ENCODE assay signal across 1 cellular context in genomic region chr6:41011673-41012072, GRCh38.
TF ChIP-seq lines count a peak whose summit lies in the region.

No MANE protein-coding gene starts in this region.

TF ChIP-seq in HepG2, 621 proteins besides CTCF, POLR2A, EP300 and RAD21 (continues in another document):
- no peak for TF ChIP-seq FOXC1 (CRISPR knock-in tag; IDR thresholded peaks at IDR 0.05; ENCODE audit: borderline replicate concordance)
- TF ChIP-seq AKAP8 (CRISPR knock-in tag; IDR thresholded peaks at IDR 0.05) = peak; percentile 44; the same call in 1 of the 2 replicates
- no peak for TF ChIP-seq CENPBD1 (CRISPR knock-in tag; IDR thresholded peaks at IDR 0.05; ENCODE audit: borderline replicate concordance, low read depth)
- 0 out of 2 replicates have a peak, but pooled peaks have one; percentile 53 for TF ChIP-seq ONECUT2 (CRISPR knock-in tag; IDR thresholded peaks at IDR 0.05)
- TF ChIP-seq CERS6 (CRISPR knock-in tag; IDR thresholded peaks at IDR 0.05) = no peak
- TF ChIP-seq KDM1A (CRISPR knock-in tag; IDR thresholded peaks at IDR 0.05) = no peak
- TF ChIP-seq TCF7L2 (IDR thresholded peaks at IDR 0.05; ENCODE audit: low read depth, low read length) = no peak
- no peak for TF ChIP-seq ZNF746 (CRISPR knock-in tag; IDR thresholded peaks at IDR 0.05)
- TF ChIP-seq FOXP4 (CRISPR knock-in tag; IDR thresholded peaks at IDR 0.05) = no peak
- TF ChIP-seq FOXA3 (CRISPR knock-in tag; IDR thresholded peaks at IDR 0.05) = peak; percentile 36; the same call in 1 of the 2 replicates
- no peak for TF ChIP-seq ZC3H13 (CRISPR knock-in tag; IDR thresholded peaks at IDR 0.05)
- TF ChIP-seq ZNF572 (CRISPR knock-in tag; IDR thresholded peaks at IDR 0.05) = no peak
- TF ChIP-seq PAF1 (CRISPR knock-in tag; IDR thresholded peaks at IDR 0.05) = no peak
- no peak for TF ChIP-seq CBX2 (IDR thresholded peaks at IDR 0.05; ENCODE audit: low read depth, low read length)
- TF ChIP-seq CBX2 (CRISPR knock-in tag; IDR thresholded peaks at IDR 0.05; ENCODE audit: low read depth) = no peak
- TF ChIP-seq PREB (CRISPR knock-in tag; IDR thresholded peaks at IDR 0.05) = no peak
- no peak for TF ChIP-seq EEA1 (CRISPR knock-in tag; IDR thresholded peaks at IDR 0.05; ENCODE audit: borderline replicate concordance)
- no peak for TF ChIP-seq FOXP1 (IDR thresholded peaks at IDR 0.05)
- peak; percentile 8; the same call in 1 of the 2 replicates for TF ChIP-seq FOXP1 (CRISPR knock-in tag; IDR thresholded peaks at IDR 0.05)
- no peak for TF ChIP-seq TMF1 (CRISPR knock-in tag; IDR thresholded peaks at IDR 0.05; ENCODE audit: low read depth)
- TF ChIP-seq SALL1 (CRISPR knock-in tag; IDR thresholded peaks at IDR 0.05) = peak; percentile 51; the same call in 1 of the 2 replicates
- TF ChIP-seq SIX1 (CRISPR knock-in tag; IDR thresholded peaks at IDR 0.05; ENCODE audit: borderline replicate concordance) = peak; percentile 89; the same call in 1 of the 2 replicates
- no peak for TF ChIP-seq GLMP (CRISPR knock-in tag; IDR thresholded peaks at IDR 0.05; ENCODE audit: borderline replicate concordance)
- no peak for TF ChIP-seq RORA (CRISPR knock-in tag; IDR thresholded peaks at IDR 0.05)
- TF ChIP-seq GATAD2A (CRISPR knock-in tag; IDR thresholded peaks at IDR 0.05) = peak; percentile 59
- no peak for TF ChIP-seq RFX5 (IDR thresholded peaks at IDR 0.05; ENCODE audit: low read depth, low read length)
- no peak for TF ChIP-seq ZNF646 (CRISPR knock-in tag; IDR thresholded peaks at IDR 0.05)
- TF ChIP-seq CCAR2 (optimal IDR thresholded peaks at IDR 0.05; ENCODE audit: low read depth, low read length) = no peak
- TF ChIP-seq ZNF879 (CRISPR knock-in tag; IDR thresholded peaks at IDR 0.05) = no peak
- no peak for TF ChIP-seq CCDC6 (CRISPR knock-in tag; IDR thresholded peaks at IDR 0.05)
- no peak for TF ChIP-seq ZNF878 (CRISPR knock-in tag; IDR thresholded peaks at IDR 0.05)
- TF ChIP-seq ZNF589 (CRISPR knock-in tag; conservative IDR thresholded peaks at IDR 0.05) = no peak
- no peak for TF ChIP-seq CBFB (CRISPR knock-in tag; IDR thresholded peaks at IDR 0.05)
- TF ChIP-seq CENPT (CRISPR knock-in tag; IDR thresholded peaks at IDR 0.05; ENCODE audit: low read depth) = no peak
- peak; percentile 92 for TF ChIP-seq PATZ1 (CRISPR knock-in tag; IDR thresholded peaks at IDR 0.05)
- no peak for TF ChIP-seq ARID3A (IDR thresholded peaks at IDR 0.05; ENCODE audit: low read depth, low read length)
- TF ChIP-seq ATF4 (CRISPR knock-in tag; IDR thresholded peaks at IDR 0.05) = no peak
- TF ChIP-seq ZNF451 (CRISPR knock-in tag; IDR thresholded peaks at IDR 0.05) = no peak
- no peak for TF ChIP-seq CHD2 (IDR thresholded peaks at IDR 0.05; ENCODE audit: low read depth, low read length)
- no peak for TF ChIP-seq ZFP36L1 (CRISPR knock-in tag; IDR thresholded peaks at IDR 0.05)
- TF ChIP-seq SPEN (CRISPR knock-in tag; IDR thresholded peaks at IDR 0.05; ENCODE audit: low read depth) = 0 out of 2 replicates have a peak, but pooled peaks have one; percentile 18
- peak; percentile 64 for TF ChIP-seq ARID5B (CRISPR knock-in tag; IDR thresholded peaks at IDR 0.05)
- no peak for TF ChIP-seq RFXANK (CRISPR knock-in tag; IDR thresholded peaks at IDR 0.05)
- no peak for TF ChIP-seq ZNF781 (CRISPR knock-in tag; IDR thresholded peaks at IDR 0.05; ENCODE audit: borderline replicate concordance, not compliant biosample characterization)
- no peak for TF ChIP-seq RBM39 (IDR thresholded peaks at IDR 0.05; ENCODE audit: low read depth, low read length, poor library complexity, severe bottlenecking)
